28 cellular contexts compared by ENCODE assay signal in genomic region chr9:17651725-17652124, GRCh38.
"Had no signal": no experiment of that assay in that cellular context is flagged by ENCODE, and none has a peak within 500 bp of the region (broad histone marks: within the 10 kb centered on the region; RNA-seq: fewer than 3 reads in every experiment).

No MANE protein-coding gene starts in this region.

- H3K9ac ChIP-seq: neural progenitor cell, parathyroid adenoma had no signal

- H3K9me3 ChIP-seq: left ventricle myocardium inferior, neutrophil, psoas muscle, right lobe of liver, tibial nerve, uterus had no signal

- H3K27me3 Mint-ChIP-seq: naive B cell; stimulated activated memory B cell treated with anti-CD40 and anti-IgM and Interleukin-4, amounts not matched to agents 10 μg/mL and 1 μg/mL and 100 μg/mL, for 72 hours; stimulated activated naive CD8-positive, alpha-beta T cell treated with anti-CD3 and anti-CD28 coated beads, Interleukin-15, amount 100 ng/mL, for 72 hours; type B pancreatic cell had no signal

- H3K4me3 Mint-ChIP-seq: immature natural killer cell; mesothelial cell of epicardium; naive B cell; natural killer cell; nephron progenitor cell; neural progenitor cell; stimulated activated memory B cell treated with anti-CD40 and anti-IgM and Interleukin-4, amounts not matched to agents 10 μg/mL and 1 μg/mL and 100 μg/mL, for 72 hours; stimulated activated naive CD8-positive, alpha-beta T cell treated with anti-CD3 and anti-CD28 coated beads, Interleukin-15, amount 100 ng/mL, for 72 hours; type B pancreatic cell had no signal

- H3K4me3 ChIP-seq: left ventricle myocardium inferior, lung, neural progenitor cell, psoas muscle, right lobe of liver, smooth muscle cell, tibial nerve, uterus had no signal

- H3K27me3 ChIP-seq: neural progenitor cell, neutrophil, right lobe of liver, tibial nerve, uterus had no signal

- H3K9me3 Mint-ChIP-seq: mesothelial cell of epicardium; nephron progenitor cell; neural progenitor cell; stimulated activated memory B cell treated with anti-CD40 and anti-IgM and Interleukin-4, amounts not matched to agents 10 μg/mL and 1 μg/mL and 100 μg/mL, for 72 hours; type B pancreatic cell had no signal

- H3K36me3 Mint-ChIP-seq: immature natural killer cell; mesothelial cell of epicardium; naive B cell; natural killer cell; neural progenitor cell; stimulated activated memory B cell treated with anti-CD40 and anti-IgM and Interleukin-4, amounts not matched to agents 10 μg/mL and 1 μg/mL and 100 μg/mL, for 72 hours; type B pancreatic cell had no signal

- ATAC-seq: natural killer cell; psoas muscle; right lobe of liver; stimulated activated memory B cell treated with anti-CD40 and anti-IgM and Interleukin-4, amounts not matched to agents 10 μg/mL and 1 μg/mL and 100 μg/mL, for 72 hours; stimulated activated naive CD8-positive, alpha-beta T cell treated with anti-CD3 and anti-CD28 coated beads, Interleukin-15, amount 100 ng/mL, for 72 hours had no signal

- H3K4me1 ChIP-seq: left ventricle myocardium inferior, neural progenitor cell, parathyroid adenoma, psoas muscle, right lobe of liver, tibial nerve, uterus had no signal

- H3K4me1 Mint-ChIP-seq: immature natural killer cell; mesothelial cell of epicardium; naive B cell; natural killer cell; neural progenitor cell; stimulated activated memory B cell treated with anti-CD40 and anti-IgM and Interleukin-4, amounts not matched to agents 10 μg/mL and 1 μg/mL and 100 μg/mL, for 72 hours; stimulated activated naive CD8-positive, alpha-beta T cell treated with anti-CD3 and anti-CD28 coated beads, Interleukin-15, amount 100 ng/mL, for 72 hours had no signal

- DNase-seq: hypothalamus; immature natural killer cell; islet precursor cell; left ventricle myocardium inferior; mesendoderm; naive B cell; natural killer cell; nephron progenitor cell; occipital lobe; psoas muscle; right lobe of liver; stimulated activated CD4-positive, alpha-beta T cell treated with anti-CD3 and anti-CD28 coated beads, Interleukin-1b, Interleukin-23, amount 100 ng/mL, for 48 hours; stimulated activated CD4-positive, alpha-beta T cell treated with anti-CD3 and anti-CD28 coated beads, Interleukin-2, amount 100 ng/mL, for 48 hours; stimulated activated CD4-positive, alpha-beta T cell treated with anti-CD3 and anti-CD28 coated beads, Interleukin-4, amount 100 ng/mL, for 4 hours; stimulated activated CD8-positive, alpha-beta memory T cell treated with anti-CD3 and anti-CD28 coated beads, Interleukin-4, amount 100 ng/mL, for 48 hours; stimulated activated naive CD4-positive, alpha-beta T cell treated with Interleukin-2 at 50 U/mL for 16 hours; stimulated activated naive CD8-positive, alpha-beta T cell treated with anti-CD3 and anti-CD28 coated beads, Interleukin-15, amount 100 ng/mL, for 72 hours; substantia nigra; uterus had no signal

- H3K36me3 ChIP-seq: left ventricle myocardium inferior, neural progenitor cell, neutrophil, right lobe of liver, tibial nerve, uterus had no signal

- H3K27ac Mint-ChIP-seq: immature natural killer cell; mesothelial cell of epicardium; naive B cell; natural killer cell; neural progenitor cell; stimulated activated memory B cell treated with anti-CD40 and anti-IgM and Interleukin-4, amounts not matched to agents 10 μg/mL and 1 μg/mL and 100 μg/mL, for 72 hours; stimulated activated naive CD8-positive, alpha-beta T cell treated with anti-CD3 and anti-CD28 coated beads, Interleukin-15, amount 100 ng/mL, for 72 hours; type B pancreatic cell had no signal
